In the genomic region with DNA sequence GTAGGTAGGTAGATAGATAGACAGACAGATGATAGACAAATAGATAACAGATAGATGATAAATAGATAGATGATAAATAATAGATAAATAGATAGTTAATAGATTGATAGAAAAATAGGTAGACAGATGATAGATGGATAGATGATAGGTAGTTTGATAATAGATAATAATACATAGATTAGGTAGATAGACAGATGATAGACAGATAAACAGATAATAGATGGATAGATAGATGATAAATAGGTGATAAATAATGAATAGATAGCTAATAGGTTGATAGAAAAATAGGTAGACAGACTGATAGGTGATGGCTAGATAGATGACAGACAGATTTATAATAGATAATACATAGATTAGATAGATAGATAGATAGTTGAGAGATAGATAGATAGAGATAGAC, we compare ENCODE assay signal across 11 cellular contexts.
"Had no signal": no experiment of that assay in that cellular context is flagged by ENCODE, and none has a peak within 500 bp of the region (broad histone marks: within the 10 kb centered on the region; RNA-seq: fewer than 3 reads in every experiment).

No MANE protein-coding gene starts in this region.

- H3K27ac ChIP-seq: GM23248 had no signal

- H3K9ac ChIP-seq: GM23248 had no signal

- H3K27ac Mint-ChIP-seq: GM23338, H9, HFFc6 had no signal

- H3K4me1 Mint-ChIP-seq: GM23338, H9 had no signal

- H3K36me3 ChIP-seq: HAP-1 had no signal

- ATAC-seq: GM23338, HCT116 had no signal

- H3K9me3 ChIP-seq: HAP-1 had no signal

- FAIRE-seq: H1, H54 had no signal

- DNase-seq: GM23248, GOT3, H7, H9, HCEC 1CT, HFFc6 had no signal

- H3K4me3 Mint-ChIP-seq: GM23338, H9, HFFc6 had no signal

- H3K4me3 ChIP-seq: GM23248, GM23338, HAP-1 had no signal

- H2AFZ ChIP-seq: GM23248, GM23338 had no signal

- H3K4me2 ChIP-seq: GM23338 had no signal

- H3K4me1 ChIP-seq: HAP-1 had no signal
